Comparison of ENCODE assay signal across 9 cellular contexts in genomic region chr15:57610130-57610529, GRCh38. TPM values are rescaled to one million over a fixed set of nuclear protein-coding genes. Genes with fewer than 3 reads are reported as not detected.
DNase-seq lines count a peak whose midpoint lies in the region; ATAC-seq and TF ChIP-seq lines count a peak whose summit lies in the region.
"Had no signal": no experiment of that assay in that cellular context is flagged by ENCODE, and none has a peak within 500 bp of the region (broad histone marks: within the 10 kb centered on the region; RNA-seq: fewer than 3 reads in every experiment).

No MANE protein-coding gene starts in this region.

- H3K27ac ChIP-seq in HEK293 (ENCODE audit: extremely low read depth, low read depth, low read length): peak overlapping the region; percentile 36; the same call in 1 of the 2 replicates
- H3K27ac ChIP-seq in right atrium auricular region: peak overlapping the region; percentile 91 to 93
- H3K27ac ChIP-seq in stomach smooth muscle (ENCODE audit: low read length): peak overlapping the region; percentile 86
- H3K27ac ChIP-seq: SJSA1 had no signal

- CTCF ChIA-PET in HEK293 (lab: Yijun Ruan, JAX): interaction anchor here (0.7 kb wide), 1 partner anchor 30 kb away, joined by 3 read pairs; no protein-coding TSS in a partner anchor

- H3K9ac ChIP-seq in stomach smooth muscle (ENCODE audit: low read length in 2 of 2): peak overlapping the region in 1 of 2 donors; percentile 36

- no peaks in the 10 kb centered on the region for H3K9me3 ChIP-seq in HEK293 (ENCODE audit: control insufficient read depth, insufficient read depth, low read depth, low read length)
- H3K9me3 ChIP-seq in right atrium auricular region: no peaks in the 10 kb centered on the region
- H3K9me3 ChIP-seq in stomach smooth muscle (ENCODE audit: control insufficient read depth in 2 of 2, low read length in 2 of 2): no peaks in the 10 kb centered on the region
- H3K9me3 ChIP-seq: SJSA1 had no signal

- H3K27me3 ChIP-seq in right atrium auricular region (no peaks in the 10 kb centered on the region), stomach smooth muscle (ENCODE audit: control insufficient read depth in 1 of 2, insufficient read depth in 2 of 2, low read length in 2 of 2) (no peaks in the 10 kb centered on the region)
- H3K27me3 ChIP-seq: SJSA1 had no signal

- ATAC-seq in HG02870 (IDR thresholded peaks at IDR 0.05; ENCODE audit: unreplicated experiment): no peak

- POLR2A ChIA-PET in HEK293 (lab: Yijun Ruan, JAX): no interaction called here

- no peaks in the 10 kb centered on the region for H3K36me3 ChIP-seq in HEK293 (ENCODE audit: control insufficient read depth in 2 of 2, insufficient read depth in 1 of 2, low read length in 2 of 2)
- H3K36me3 ChIP-seq in right atrium auricular region: peaks cover 35% of the 10 kb centered on the region
- no peaks in the 10 kb centered on the region for H3K36me3 ChIP-seq in stomach smooth muscle (ENCODE audit: control insufficient read depth in 2 of 2, insufficient read depth in 2 of 2, low read length in 2 of 2)
- H3K36me3 ChIP-seq: SJSA1 had no signal

- no peak overlapping the region for H3K4me3 ChIP-seq in HEK293 (ENCODE audit: low read depth, low read length)
- no peak overlapping the region for H3K4me3 ChIP-seq in right atrium auricular region
- peak overlapping the region; percentile 4 to 40 for H3K4me3 ChIP-seq in stomach smooth muscle (ENCODE audit: low read length in 2 of 2)
- H3K4me3 ChIP-seq: SJSA1 had no signal

- DNase-seq in amniotic stem cell (lab: John Stamatoyannopoulos, UW) (peak; percentile 5), right atrium auricular region (ENCODE audit: low spot score) (peak; percentile 79), NCI-H2171 (lab: John Stamatoyannopoulos, UW) (no peak), NCI-H748 (lab: John Stamatoyannopoulos, UW; ENCODE audit: unreplicated experiment) (no peak)
- DNase-seq in stimulated activated CD4-positive, alpha-beta T cell treated with anti-CD3 and anti-CD28 coated beads, Interleukin-2, amount 100 ng/mL, for 48 hours: no peak

- 0 out of 2 replicates have a peak, but pooled peaks cover 2% of the 10 kb centered on the region for H3K4me1 ChIP-seq in HEK293 (ENCODE audit: control insufficient read depth, insufficient read depth, low read length)
- H3K4me1 ChIP-seq in right atrium auricular region: peaks cover 0 to 68% of the 10 kb centered on the region in 2 donors
- H3K4me1 ChIP-seq in stomach smooth muscle (ENCODE audit: control insufficient read depth, insufficient read depth, low read length): peaks cover 29% of the 10 kb centered on the region

- TF ChIP-seq CTCF in HEK293 (tag by site-specific recombination; IDR thresholded peaks at IDR 0.05): no peak
- TF ChIP-seq CTCF in right atrium auricular region (IDR thresholded peaks at IDR 0.05): no peak

TF ChIP-seq in HEK293, 187 proteins besides CTCF, POLR2A, EP300 and RAD21 (continues in another document):
- TF ChIP-seq ZNF529 (tag by site-specific recombination; IDR thresholded peaks at IDR 0.05; ENCODE audit: insufficient replicate concordance) (no peak), ZBTB17 (tag by site-specific recombination; IDR thresholded peaks at IDR 0.05) (0 out of 2 replicates have a peak, but pooled peaks have one; percentile 13), ZNF132 (tag by site-specific recombination; IDR thresholded peaks at IDR 0.05; ENCODE audit: borderline replicate concordance) (no peak), GLIS2 (tag by site-specific recombination; IDR thresholded peaks at IDR 0.05) (no peak), ZFP69B (tag by site-specific recombination; IDR thresholded peaks at IDR 0.05) (no peak), ZNF488 (tag by site-specific recombination; IDR thresholded peaks at IDR 0.05) (no peak), IKZF3 (tag by site-specific recombination; IDR thresholded peaks at IDR 0.05) (0 out of 2 replicates have a peak, but pooled peaks have one; percentile 11), ZNF140 (tag by site-specific recombination; IDR thresholded peaks at IDR 0.05) (no peak), ZNF341 (tag by site-specific recombination; IDR thresholded peaks at IDR 0.05; ENCODE audit: low read depth) (no peak), ZNF354C (tag by site-specific recombination; IDR thresholded peaks at IDR 0.05; ENCODE audit: borderline replicate concordance, low read depth) (no peak), ZNF211 (tag by site-specific recombination; IDR thresholded peaks at IDR 0.05; ENCODE audit: low read depth) (no peak), ZBTB10 (tag by site-specific recombination; IDR thresholded peaks at IDR 0.05) (no peak), ZIC2 (tag by site-specific recombination; IDR thresholded peaks at IDR 0.05) (peak; percentile 86), GLIS1 (tag by site-specific recombination; IDR thresholded peaks at IDR 0.05) (peak; percentile 77), ZNF510 (tag by site-specific recombination; IDR thresholded peaks at IDR 0.05; ENCODE audit: insufficient replicate concordance) (no peak), SETDB1 (IDR thresholded peaks at IDR 0.05; ENCODE audit: insufficient read length, low read length) (no peak), ZBTB7A (tag by site-specific recombination; IDR thresholded peaks at IDR 0.05; ENCODE audit: low read depth) (no peak), ZFHX2 (tag by site-specific recombination; conservative IDR thresholded peaks at IDR 0.05) (0 out of 2 replicates have a peak, but pooled peaks have one; percentile 16)
- TF ChIP-seq, protein P1, sequence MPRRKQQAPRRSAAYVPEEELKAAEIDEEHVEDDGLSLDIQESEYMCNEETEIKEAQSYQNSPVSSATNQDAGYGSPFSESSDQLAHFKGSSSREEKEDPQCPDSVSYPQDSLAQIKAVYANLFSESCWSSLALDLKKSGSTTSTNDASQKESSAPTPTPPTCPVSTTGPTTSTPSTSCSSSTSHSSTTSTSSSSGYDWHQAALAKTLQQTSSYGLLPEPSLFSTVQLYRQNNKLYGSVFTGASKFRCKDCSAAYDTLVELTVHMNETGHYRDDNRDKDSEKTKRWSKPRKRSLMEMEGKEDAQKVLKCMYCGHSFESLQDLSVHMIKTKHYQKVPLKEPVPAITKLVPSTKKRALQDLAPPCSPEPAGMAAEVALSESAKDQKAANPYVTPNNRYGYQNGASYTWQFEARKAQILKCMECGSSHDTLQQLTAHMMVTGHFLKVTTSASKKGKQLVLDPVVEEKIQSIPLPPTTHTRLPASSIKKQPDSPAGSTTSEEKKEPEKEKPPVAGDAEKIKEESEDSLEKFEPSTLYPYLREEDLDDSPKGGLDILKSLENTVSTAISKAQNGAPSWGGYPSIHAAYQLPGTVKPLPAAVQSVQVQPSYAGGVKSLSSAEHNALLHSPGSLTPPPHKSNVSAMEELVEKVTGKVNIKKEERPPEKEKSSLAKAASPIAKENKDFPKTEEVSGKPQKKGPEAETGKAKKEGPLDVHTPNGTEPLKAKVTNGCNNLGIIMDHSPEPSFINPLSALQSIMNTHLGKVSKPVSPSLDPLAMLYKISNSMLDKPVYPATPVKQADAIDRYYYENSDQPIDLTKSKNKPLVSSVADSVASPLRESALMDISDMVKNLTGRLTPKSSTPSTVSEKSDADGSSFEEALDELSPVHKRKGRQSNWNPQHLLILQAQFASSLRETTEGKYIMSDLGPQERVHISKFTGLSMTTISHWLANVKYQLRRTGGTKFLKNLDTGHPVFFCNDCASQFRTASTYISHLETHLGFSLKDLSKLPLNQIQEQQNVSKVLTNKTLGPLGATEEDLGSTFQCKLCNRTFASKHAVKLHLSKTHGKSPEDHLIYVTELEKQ (tag by site-specific recombination; IDR thresholded peaks at IDR 0.05; ENCODE audit: borderline replicate concordance): no peak

RNA-seq across cellular contexts. Expression of gene MYZAP, which starts 18.4 kb away (rescaled TPM):
- 100 to 1,000 TPM; 305 to 491 TPM for total RNA-seq in right atrium auricular region
- total RNA-seq: SJSA1 had no signal

Comparison
In these comparisons a context has a peak if more than half of its experiments do, and no peak if none do; other contexts are left out.
1. H3K27ac ChIP-seq: peak in every context shown above with its lines; median percentile 92 in right atrium auricular region; 86 in stomach smooth muscle; 36 in HEK293.
2. H3K4me3 ChIP-seq: peak in stomach smooth muscle (2 of 2); none in HEK293 (single experiment) and right atrium auricular region (0 of 2).
3. DNase-seq: peak in amniotic stem cell (single experiment) and right atrium auricular region (single experiment); none in NCI-H2171 (single experiment), NCI-H748 (single experiment) and stimulated activated CD4-positive, alpha-beta T cell treated with anti-CD3 and anti-CD28 coated beads, Interleukin-2, amount 100 ng/mL, for 48 hours (0 of 2).